Comparison of ENCODE assay signal across 1 cellular context in the genomic region with DNA sequence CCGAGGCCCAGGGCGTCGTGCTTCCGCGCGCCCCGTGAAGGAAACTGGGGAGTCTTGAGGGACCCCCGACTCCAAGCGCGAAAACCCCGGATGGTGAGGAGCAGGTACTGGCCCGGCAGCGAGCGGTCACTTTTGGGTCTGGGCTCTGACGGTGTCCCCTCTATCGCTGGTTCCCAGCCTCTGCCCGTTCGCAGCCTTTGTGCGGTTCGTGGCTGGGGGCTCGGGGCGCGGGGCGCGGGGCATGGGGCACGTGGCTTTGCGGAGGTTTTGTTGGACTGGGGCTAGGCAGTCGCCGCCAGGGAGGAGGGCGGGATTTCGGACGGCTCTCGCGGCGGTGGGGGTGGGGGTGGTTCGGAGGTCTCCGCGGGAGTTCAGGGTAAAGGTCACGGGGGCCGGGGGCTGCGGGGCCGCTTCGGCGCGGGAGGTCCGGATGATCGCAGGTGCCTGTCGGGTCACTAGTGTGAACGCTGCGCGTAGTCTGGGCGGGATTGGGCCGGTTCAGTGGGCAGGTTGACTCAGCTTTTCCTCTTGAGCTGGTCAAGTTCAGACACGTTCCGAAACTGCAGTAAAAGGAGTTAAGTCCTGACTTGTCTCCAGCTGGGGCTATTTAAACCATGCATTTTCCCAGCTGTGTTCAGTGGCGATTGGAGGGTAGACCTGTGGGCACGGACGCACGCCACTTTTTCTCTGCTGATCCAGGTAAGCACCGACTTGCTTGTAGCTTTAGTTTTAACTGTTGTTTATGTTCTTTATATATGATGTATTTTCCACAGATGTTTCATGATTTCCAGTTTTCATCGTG.
TF ChIP-seq lines count a peak whose summit lies in the region.

No MANE protein-coding gene starts in this region.

TF ChIP-seq in HepG2, 621 proteins besides CTCF, POLR2A, EP300 and RAD21 (continued from another document and continues in another):
- TF ChIP-seq FOXA3 (CRISPR knock-in tag; IDR thresholded peaks at IDR 0.05): peak; percentile 56; the same call in 1 of the 2 replicates
- TF ChIP-seq AHR (CRISPR knock-in tag; IDR thresholded peaks at IDR 0.05): no peak
- no peak for TF ChIP-seq ZBTB8A (CRISPR knock-in tag; IDR thresholded peaks at IDR 0.05; ENCODE audit: borderline replicate concordance, low read depth)
- no peak for TF ChIP-seq ZNF180 (CRISPR knock-in tag; IDR thresholded peaks at IDR 0.05; ENCODE audit: borderline replicate concordance, low read depth)
- TF ChIP-seq ZNF207 (IDR thresholded peaks at IDR 0.05; ENCODE audit: borderline replicate concordance): no peak
- peak; percentile 69; the same call in 1 of the 2 replicates for TF ChIP-seq HOXD1 (CRISPR knock-in tag; IDR thresholded peaks at IDR 0.05)
- TF ChIP-seq, protein P1, sequence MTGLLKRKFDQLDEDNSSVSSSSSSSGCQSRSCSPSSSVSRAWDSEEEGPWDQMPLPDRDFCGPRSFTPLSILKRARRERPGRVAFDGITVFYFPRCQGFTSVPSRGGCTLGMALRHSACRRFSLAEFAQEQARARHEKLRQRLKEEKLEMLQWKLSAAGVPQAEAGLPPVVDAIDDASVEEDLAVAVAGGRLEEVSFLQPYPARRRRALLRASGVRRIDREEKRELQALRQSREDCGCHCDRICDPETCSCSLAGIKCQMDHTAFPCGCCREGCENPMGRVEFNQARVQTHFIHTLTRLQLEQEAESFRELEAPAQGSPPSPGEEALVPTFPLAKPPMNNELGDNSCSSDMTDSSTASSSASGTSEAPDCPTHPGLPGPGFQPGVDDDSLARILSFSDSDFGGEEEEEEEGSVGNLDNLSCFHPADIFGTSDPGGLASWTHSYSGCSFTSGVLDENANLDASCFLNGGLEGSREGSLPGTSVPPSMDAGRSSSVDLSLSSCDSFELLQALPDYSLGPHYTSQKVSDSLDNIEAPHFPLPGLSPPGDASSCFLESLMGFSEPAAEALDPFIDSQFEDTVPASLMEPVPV (CRISPR knock-in tag; IDR thresholded peaks at IDR 0.05): no peak; the same call in 1 of the 2 replicates
- TF ChIP-seq, protein P2, sequence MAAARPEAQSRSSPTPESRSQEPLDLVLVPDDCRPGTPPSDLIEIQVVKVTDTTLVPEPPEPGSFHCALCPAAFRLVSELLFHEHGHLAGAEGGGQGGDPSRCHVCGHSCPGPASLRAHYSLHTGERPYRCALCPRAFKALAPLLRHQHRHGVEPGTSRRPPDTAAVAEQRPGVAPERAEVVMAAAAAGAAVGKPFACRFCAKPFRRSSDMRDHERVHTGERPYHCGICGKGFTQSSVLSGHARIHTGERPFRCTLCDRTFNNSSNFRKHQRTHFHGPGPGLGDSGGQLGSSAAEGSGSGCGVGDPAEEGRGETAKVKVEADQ (CRISPR knock-in tag; IDR thresholded peaks at IDR 0.05; ENCODE audit: borderline replicate concordance): no peak
- peak; percentile 86; the same call in 1 of the 2 replicates for TF ChIP-seq MEIS2 (CRISPR knock-in tag; IDR thresholded peaks at IDR 0.05)
- TF ChIP-seq, protein P3, sequence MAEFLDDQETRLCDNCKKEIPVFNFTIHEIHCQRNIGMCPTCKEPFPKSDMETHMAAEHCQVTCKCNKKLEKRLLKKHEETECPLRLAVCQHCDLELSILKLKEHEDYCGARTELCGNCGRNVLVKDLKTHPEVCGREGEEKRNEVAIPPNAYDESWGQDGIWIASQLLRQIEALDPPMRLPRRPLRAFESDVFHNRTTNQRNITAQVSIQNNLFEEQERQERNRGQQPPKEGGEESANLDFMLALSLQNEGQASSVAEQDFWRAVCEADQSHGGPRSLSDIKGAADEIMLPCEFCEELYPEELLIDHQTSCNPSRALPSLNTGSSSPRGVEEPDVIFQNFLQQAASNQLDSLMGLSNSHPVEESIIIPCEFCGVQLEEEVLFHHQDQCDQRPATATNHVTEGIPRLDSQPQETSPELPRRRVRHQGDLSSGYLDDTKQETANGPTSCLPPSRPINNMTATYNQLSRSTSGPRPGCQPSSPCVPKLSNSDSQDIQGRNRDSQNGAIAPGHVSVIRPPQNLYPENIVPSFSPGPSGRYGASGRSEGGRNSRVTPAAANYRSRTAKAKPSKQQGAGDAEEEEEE (CRISPR knock-in tag; IDR thresholded peaks at IDR 0.05; ENCODE audit: borderline replicate concordance): no peak
- TF ChIP-seq ZNF260 (CRISPR knock-in tag; IDR thresholded peaks at IDR 0.05; ENCODE audit: borderline replicate concordance, low read depth): no peak
- TF ChIP-seq NR3C1 (CRISPR knock-in tag; IDR thresholded peaks at IDR 0.05): no peak
- TF ChIP-seq NR2F1 (CRISPR knock-in tag; IDR thresholded peaks at IDR 0.05): peak; percentile 87 to 89
- no peak for TF ChIP-seq EEA1 (CRISPR knock-in tag; IDR thresholded peaks at IDR 0.05; ENCODE audit: borderline replicate concordance)
- TF ChIP-seq, protein P4, sequence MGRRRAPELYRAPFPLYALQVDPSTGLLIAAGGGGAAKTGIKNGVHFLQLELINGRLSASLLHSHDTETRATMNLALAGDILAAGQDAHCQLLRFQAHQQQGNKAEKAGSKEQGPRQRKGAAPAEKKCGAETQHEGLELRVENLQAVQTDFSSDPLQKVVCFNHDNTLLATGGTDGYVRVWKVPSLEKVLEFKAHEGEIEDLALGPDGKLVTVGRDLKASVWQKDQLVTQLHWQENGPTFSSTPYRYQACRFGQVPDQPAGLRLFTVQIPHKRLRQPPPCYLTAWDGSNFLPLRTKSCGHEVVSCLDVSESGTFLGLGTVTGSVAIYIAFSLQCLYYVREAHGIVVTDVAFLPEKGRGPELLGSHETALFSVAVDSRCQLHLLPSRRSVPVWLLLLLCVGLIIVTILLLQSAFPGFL (CRISPR knock-in tag; IDR thresholded peaks at IDR 0.05): no peak
- TF ChIP-seq, protein P5, sequence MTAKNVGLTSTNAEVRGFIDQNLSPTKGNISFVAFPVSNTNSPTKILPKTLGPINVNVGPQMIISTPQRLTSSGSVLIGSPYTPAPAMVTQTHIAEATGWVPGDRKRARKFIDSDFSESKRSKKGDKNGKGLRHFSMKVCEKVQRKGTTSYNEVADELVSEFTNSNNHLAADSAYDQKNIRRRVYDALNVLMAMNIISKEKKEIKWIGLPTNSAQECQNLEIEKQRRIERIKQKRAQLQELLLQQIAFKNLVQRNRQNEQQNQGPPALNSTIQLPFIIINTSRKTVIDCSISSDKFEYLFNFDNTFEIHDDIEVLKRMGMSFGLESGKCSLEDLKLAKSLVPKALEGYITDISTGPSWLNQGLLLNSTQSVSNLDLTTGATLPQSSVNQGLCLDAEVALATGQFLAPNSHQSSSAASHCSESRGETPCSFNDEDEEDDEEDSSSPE (CRISPR knock-in tag; IDR thresholded peaks at IDR 0.05): peak; percentile 80
- no peak for TF ChIP-seq SNAPC2 (CRISPR knock-in tag; IDR thresholded peaks at IDR 0.05)
- TF ChIP-seq, protein P6, sequence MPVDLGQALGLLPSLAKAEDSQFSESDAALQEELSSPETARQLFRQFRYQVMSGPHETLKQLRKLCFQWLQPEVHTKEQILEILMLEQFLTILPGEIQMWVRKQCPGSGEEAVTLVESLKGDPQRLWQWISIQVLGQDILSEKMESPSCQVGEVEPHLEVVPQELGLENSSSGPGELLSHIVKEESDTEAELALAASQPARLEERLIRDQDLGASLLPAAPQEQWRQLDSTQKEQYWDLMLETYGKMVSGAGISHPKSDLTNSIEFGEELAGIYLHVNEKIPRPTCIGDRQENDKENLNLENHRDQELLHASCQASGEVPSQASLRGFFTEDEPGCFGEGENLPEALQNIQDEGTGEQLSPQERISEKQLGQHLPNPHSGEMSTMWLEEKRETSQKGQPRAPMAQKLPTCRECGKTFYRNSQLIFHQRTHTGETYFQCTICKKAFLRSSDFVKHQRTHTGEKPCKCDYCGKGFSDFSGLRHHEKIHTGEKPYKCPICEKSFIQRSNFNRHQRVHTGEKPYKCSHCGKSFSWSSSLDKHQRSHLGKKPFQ (CRISPR knock-in tag; IDR thresholded peaks at IDR 0.05; ENCODE audit: insufficient replicate concordance): peak; percentile 47
- no peak for TF ChIP-seq HNRNPLL (IDR thresholded peaks at IDR 0.05; ENCODE audit: low read depth, low read length, poor library complexity, severe bottlenecking)
- no peak for TF ChIP-seq GLI4 (CRISPR knock-in tag; IDR thresholded peaks at IDR 0.05; ENCODE audit: borderline replicate concordance)
- no peak; the same call in 1 of the 2 replicates for TF ChIP-seq BORCS8-MEF2B (CRISPR knock-in tag; IDR thresholded peaks at IDR 0.05)
- TF ChIP-seq, protein P7, sequence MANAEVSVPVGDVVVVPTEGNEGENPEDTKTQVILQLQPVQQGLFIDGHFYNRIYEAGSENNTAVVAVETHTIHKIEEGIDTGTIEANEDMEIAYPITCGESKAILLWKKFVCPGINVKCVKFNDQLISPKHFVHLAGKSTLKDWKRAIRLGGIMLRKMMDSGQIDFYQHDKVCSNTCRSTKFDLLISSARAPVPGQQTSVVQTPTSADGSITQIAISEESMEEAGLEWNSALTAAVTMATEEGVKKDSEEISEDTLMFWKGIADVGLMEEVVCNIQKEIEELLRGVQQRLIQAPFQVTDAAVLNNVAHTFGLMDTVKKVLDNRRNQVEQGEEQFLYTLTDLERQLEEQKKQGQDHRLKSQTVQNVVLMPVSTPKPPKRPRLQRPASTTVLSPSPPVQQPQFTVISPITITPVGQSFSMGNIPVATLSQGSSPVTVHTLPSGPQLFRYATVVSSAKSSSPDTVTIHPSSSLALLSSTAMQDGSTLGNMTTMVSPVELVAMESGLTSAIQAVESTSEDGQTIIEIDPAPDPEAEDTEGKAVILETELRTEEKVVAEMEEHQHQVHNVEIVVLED (CRISPR knock-in tag; IDR thresholded peaks at IDR 0.05; ENCODE audit: borderline replicate concordance): no peak; the same call in 1 of the 2 replicates
- TF ChIP-seq BCL6 (CRISPR knock-in tag; IDR thresholded peaks at IDR 0.05): peak; percentile 78
- TF ChIP-seq FOSL2 (CRISPR knock-in tag; IDR thresholded peaks at IDR 0.05): peak; percentile 89
- peak; percentile 47 for TF ChIP-seq FOXK2 (IDR thresholded peaks at IDR 0.05)
- TF ChIP-seq TOPORS (CRISPR knock-in tag; IDR thresholded peaks at IDR 0.05): no peak; the same call in 1 of the 2 replicates
- no peak for TF ChIP-seq PRPF4 (IDR thresholded peaks at IDR 0.05; ENCODE audit: low read depth, low read length, poor library complexity, severe bottlenecking)
- no peak for TF ChIP-seq GFI1 (CRISPR knock-in tag; IDR thresholded peaks at IDR 0.05; ENCODE audit: borderline replicate concordance)
- TF ChIP-seq SRY (CRISPR knock-in tag; IDR thresholded peaks at IDR 0.05): no peak; the same call in 1 of the 2 replicates
- TF ChIP-seq ZNF30 (CRISPR knock-in tag; IDR thresholded peaks at IDR 0.05): no peak
- TF ChIP-seq ZNF460 (CRISPR knock-in tag; IDR thresholded peaks at IDR 0.05; ENCODE audit: borderline replicate concordance): no peak
- TF ChIP-seq RNF2 (conservative IDR thresholded peaks at IDR 0.05; ENCODE audit: low read depth): no peak
- TF ChIP-seq, protein P8, sequence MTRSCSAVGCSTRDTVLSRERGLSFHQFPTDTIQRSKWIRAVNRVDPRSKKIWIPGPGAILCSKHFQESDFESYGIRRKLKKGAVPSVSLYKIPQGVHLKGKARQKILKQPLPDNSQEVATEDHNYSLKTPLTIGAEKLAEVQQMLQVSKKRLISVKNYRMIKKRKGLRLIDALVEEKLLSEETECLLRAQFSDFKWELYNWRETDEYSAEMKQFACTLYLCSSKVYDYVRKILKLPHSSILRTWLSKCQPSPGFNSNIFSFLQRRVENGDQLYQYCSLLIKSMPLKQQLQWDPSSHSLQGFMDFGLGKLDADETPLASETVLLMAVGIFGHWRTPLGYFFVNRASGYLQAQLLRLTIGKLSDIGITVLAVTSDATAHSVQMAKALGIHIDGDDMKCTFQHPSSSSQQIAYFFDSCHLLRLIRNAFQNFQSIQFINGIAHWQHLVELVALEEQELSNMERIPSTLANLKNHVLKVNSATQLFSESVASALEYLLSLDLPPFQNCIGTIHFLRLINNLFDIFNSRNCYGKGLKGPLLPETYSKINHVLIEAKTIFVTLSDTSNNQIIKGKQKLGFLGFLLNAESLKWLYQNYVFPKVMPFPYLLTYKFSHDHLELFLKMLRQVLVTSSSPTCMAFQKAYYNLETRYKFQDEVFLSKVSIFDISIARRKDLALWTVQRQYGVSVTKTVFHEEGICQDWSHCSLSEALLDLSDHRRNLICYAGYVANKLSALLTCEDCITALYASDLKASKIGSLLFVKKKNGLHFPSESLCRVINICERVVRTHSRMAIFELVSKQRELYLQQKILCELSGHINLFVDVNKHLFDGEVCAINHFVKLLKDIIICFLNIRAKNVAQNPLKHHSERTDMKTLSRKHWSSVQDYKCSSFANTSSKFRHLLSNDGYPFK (CRISPR knock-in tag; IDR thresholded peaks at IDR 0.05; ENCODE audit: borderline replicate concordance): peak; percentile 97
- TF ChIP-seq ZBTB42 (CRISPR knock-in tag; IDR thresholded peaks at IDR 0.05): no peak
- TF ChIP-seq, protein P9, sequence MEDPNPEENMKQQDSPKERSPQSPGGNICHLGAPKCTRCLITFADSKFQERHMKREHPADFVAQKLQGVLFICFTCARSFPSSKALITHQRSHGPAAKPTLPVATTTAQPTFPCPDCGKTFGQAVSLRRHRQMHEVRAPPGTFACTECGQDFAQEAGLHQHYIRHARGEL (CRISPR knock-in tag; IDR thresholded peaks at IDR 0.05): no peak
- TF ChIP-seq JDP2 (CRISPR knock-in tag; IDR thresholded peaks at IDR 0.05; ENCODE audit: borderline replicate concordance): no peak; the same call in 1 of the 2 replicates
- TF ChIP-seq KAT2B (IDR thresholded peaks at IDR 0.05; ENCODE audit: borderline replicate concordance, low read depth, low read length): no peak
- TF ChIP-seq TMF1 (CRISPR knock-in tag; IDR thresholded peaks at IDR 0.05; ENCODE audit: low read depth): no peak
- TF ChIP-seq ZNF562 (CRISPR knock-in tag; IDR thresholded peaks at IDR 0.05; ENCODE audit: borderline replicate concordance): no peak
- TF ChIP-seq ZKSCAN8 (CRISPR knock-in tag; IDR thresholded peaks at IDR 0.05; ENCODE audit: borderline replicate concordance): peak; percentile 16; the same call in 1 of the 2 replicates
- TF ChIP-seq CBX5 (CRISPR knock-in tag; IDR thresholded peaks at IDR 0.05; ENCODE audit: borderline replicate concordance): 0 out of 2 replicates have a peak, but pooled peaks have one; percentile 47
- peak; percentile 50; the same call in 1 of the 2 replicates for TF ChIP-seq SIX1 (CRISPR knock-in tag; IDR thresholded peaks at IDR 0.05; ENCODE audit: borderline replicate concordance)
- TF ChIP-seq, protein P10, sequence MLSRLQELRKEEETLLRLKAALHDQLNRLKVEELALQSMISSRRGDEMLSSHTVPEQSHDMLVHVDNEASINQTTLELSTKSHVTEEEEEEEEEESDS (CRISPR knock-in tag; IDR thresholded peaks at IDR 0.05; ENCODE audit: borderline replicate concordance): no peak
- peak; percentile 89 for TF ChIP-seq MED13 (CRISPR knock-in tag; IDR thresholded peaks at IDR 0.05)
- TF ChIP-seq FLYWCH1 (CRISPR knock-in tag; IDR thresholded peaks at IDR 0.05): no peak
- TF ChIP-seq SYNCRIP (IDR thresholded peaks at IDR 0.05; ENCODE audit: insufficient read depth, low read depth, low read length): no peak
- TF ChIP-seq BRD4 (CRISPR knock-in tag; IDR thresholded peaks at IDR 0.05): peak; percentile 70; the same call in 1 of the 2 replicates
- TF ChIP-seq ZNF530 (CRISPR knock-in tag; IDR thresholded peaks at IDR 0.05; ENCODE audit: low read depth): no peak
